ENCODE assay signal across 1 cellular context in genomic region chr5:342501-343460, GRCh38.
A peak's percentile ranks its signal among the peaks of the same experiment; 100 is the strongest.
TF ChIP-seq lines count a peak whose summit lies in the region.

No MANE protein-coding gene starts in this region.

TF ChIP-seq in GM12878, 131 proteins besides CTCF, POLR2A, EP300 and RAD21 (continued from another document and continues in another):
- TF ChIP-seq, protein P1, sequence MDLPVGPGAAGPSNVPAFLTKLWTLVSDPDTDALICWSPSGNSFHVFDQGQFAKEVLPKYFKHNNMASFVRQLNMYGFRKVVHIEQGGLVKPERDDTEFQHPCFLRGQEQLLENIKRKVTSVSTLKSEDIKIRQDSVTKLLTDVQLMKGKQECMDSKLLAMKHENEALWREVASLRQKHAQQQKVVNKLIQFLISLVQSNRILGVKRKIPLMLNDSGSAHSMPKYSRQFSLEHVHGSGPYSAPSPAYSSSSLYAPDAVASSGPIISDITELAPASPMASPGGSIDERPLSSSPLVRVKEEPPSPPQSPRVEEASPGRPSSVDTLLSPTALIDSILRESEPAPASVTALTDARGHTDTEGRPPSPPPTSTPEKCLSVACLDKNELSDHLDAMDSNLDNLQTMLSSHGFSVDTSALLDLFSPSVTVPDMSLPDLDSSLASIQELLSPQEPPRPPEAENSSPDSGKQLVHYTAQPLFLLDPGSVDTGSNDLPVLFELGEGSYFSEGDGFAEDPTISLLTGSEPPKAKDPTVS (IDR thresholded peaks at IDR 0.05; ENCODE audit: low read depth, low read length) = no peak
- TF ChIP-seq SPI1 (IDR thresholded peaks at IDR 0.05; ENCODE audit: borderline replicate concordance, insufficient read depth, low read depth, low read length) = peak; percentile 88
- TF ChIP-seq NFYA (IDR thresholded peaks at IDR 0.05; ENCODE audit: borderline replicate concordance, low read depth, low read length) = no peak
- TF ChIP-seq KLF5 (IDR thresholded peaks at IDR 0.05; ENCODE audit: partially characterized antibody) = no peak
- TF ChIP-seq ZBTB33 (IDR thresholded peaks at IDR 0.05) = no peak; the same call in 1 of the 2 replicates
- no peak for TF ChIP-seq IRF5 (IDR thresholded peaks at IDR 0.05; ENCODE audit: borderline replicate concordance)
- no peak for TF ChIP-seq ZNF274 (IDR thresholded peaks at IDR 0.05; ENCODE audit: insufficient read depth, insufficient read length)
- TF ChIP-seq, protein P2, sequence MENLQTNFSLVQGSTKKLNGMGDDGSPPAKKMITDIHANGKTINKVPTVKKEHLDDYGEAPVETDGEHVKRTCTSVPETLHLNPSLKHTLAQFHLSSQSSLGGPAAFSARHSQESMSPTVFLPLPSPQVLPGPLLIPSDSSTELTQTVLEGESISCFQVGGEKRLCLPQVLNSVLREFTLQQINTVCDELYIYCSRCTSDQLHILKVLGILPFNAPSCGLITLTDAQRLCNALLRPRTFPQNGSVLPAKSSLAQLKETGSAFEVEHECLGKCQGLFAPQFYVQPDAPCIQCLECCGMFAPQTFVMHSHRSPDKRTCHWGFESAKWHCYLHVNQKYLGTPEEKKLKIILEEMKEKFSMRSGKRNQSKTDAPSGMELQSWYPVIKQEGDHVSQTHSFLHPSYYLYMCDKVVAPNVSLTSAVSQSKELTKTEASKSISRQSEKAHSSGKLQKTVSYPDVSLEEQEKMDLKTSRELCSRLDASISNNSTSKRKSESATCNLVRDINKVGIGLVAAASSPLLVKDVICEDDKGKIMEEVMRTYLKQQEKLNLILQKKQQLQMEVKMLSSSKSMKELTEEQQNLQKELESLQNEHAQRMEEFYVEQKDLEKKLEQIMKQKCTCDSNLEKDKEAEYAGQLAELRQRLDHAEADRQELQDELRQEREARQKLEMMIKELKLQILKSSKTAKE (IDR thresholded peaks at IDR 0.05; ENCODE audit: low read depth, poor library complexity, severe bottlenecking) = no peak
- no peak; the same call in 1 of the 2 replicates for TF ChIP-seq HDGF (IDR thresholded peaks at IDR 0.05)
- TF ChIP-seq NR2F1 (conservative IDR thresholded peaks at IDR 0.05) = no peak
- TF ChIP-seq BRCA1 (IDR thresholded peaks at IDR 0.05; ENCODE audit: low read depth, low read length) = no peak
- no peak for TF ChIP-seq ZBED1 (IDR thresholded peaks at IDR 0.05; ENCODE audit: borderline replicate concordance)
- 0 out of 2 replicates have a peak, but pooled peaks have one; percentile 3 for TF ChIP-seq PAX5 (IDR thresholded peaks at IDR 0.05; ENCODE audit: borderline replicate concordance, low read depth, low read length)
- no peak for TF ChIP-seq E4F1 (IDR thresholded peaks at IDR 0.05; ENCODE audit: borderline replicate concordance, partially characterized antibody)
- no peak for TF ChIP-seq CEBPZ (IDR thresholded peaks at IDR 0.05; ENCODE audit: low read depth, low read length)
- TF ChIP-seq WRNIP1 (IDR thresholded peaks at IDR 0.05; ENCODE audit: borderline replicate concordance, low read depth, low read length) = no peak
- TF ChIP-seq NFXL1 (IDR thresholded peaks at IDR 0.05; ENCODE audit: borderline replicate concordance) = no peak
- TF ChIP-seq ZNF217 (IDR thresholded peaks at IDR 0.05) = no peak
- TF ChIP-seq SMAD5 (IDR thresholded peaks at IDR 0.05; ENCODE audit: low read depth) = no peak
- TF ChIP-seq, protein P3, sequence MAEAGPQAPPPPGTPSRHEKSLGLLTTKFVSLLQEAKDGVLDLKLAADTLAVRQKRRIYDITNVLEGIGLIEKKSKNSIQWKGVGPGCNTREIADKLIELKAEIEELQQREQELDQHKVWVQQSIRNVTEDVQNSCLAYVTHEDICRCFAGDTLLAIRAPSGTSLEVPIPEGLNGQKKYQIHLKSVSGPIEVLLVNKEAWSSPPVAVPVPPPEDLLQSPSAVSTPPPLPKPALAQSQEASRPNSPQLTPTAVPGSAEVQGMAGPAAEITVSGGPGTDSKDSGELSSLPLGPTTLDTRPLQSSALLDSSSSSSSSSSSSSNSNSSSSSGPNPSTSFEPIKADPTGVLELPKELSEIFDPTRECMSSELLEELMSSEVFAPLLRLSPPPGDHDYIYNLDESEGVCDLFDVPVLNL (IDR thresholded peaks at IDR 0.05; ENCODE audit: low read depth, low read length) = no peak
- no peak for TF ChIP-seq TBL1XR1 (IDR thresholded peaks at IDR 0.05; ENCODE audit: low read depth, low read length)
- TF ChIP-seq MTA3 (IDR thresholded peaks at IDR 0.05; ENCODE audit: borderline replicate concordance, low read length) = no peak
- TF ChIP-seq SIX5 (IDR thresholded peaks at IDR 0.05; ENCODE audit: low read depth, low read length, severe bottlenecking) = no peak
- TF ChIP-seq BHLHE40 (IDR thresholded peaks at IDR 0.05; ENCODE audit: borderline replicate concordance in 1 of 2, low read depth in 2 of 2, low read length in 1 of 2) = peak in 1 of 2 experiments; percentile 23; a peak in 1 of 4 replicates
- TF ChIP-seq BMI1 (IDR thresholded peaks at IDR 0.05; ENCODE audit: borderline replicate concordance) = no peak
- no peak for TF ChIP-seq YY1 (IDR thresholded peaks at IDR 0.05; ENCODE audit: low read depth, low read length)
- no peak for TF ChIP-seq POLR2AphosphoS5 (IDR thresholded peaks at IDR 0.05; ENCODE audit: low read length)
- TF ChIP-seq NRF1 (conservative IDR thresholded peaks at IDR 0.05; ENCODE audit: low read depth, low read length) = no peak
- TF ChIP-seq BCL3 (IDR thresholded peaks at IDR 0.05; ENCODE audit: borderline replicate concordance, insufficient read depth, low read depth, low read length, poor library complexity, severe bottlenecking) = no peak
- TF ChIP-seq ZNF592 (IDR thresholded peaks at IDR 0.05) = no peak
- no peak for TF ChIP-seq ZNF24 (IDR thresholded peaks at IDR 0.05)
- no peak for TF ChIP-seq NR2C1 (IDR thresholded peaks at IDR 0.05)
- TF ChIP-seq FOXK2 (IDR thresholded peaks at IDR 0.05) = no peak
- no peak for TF ChIP-seq IRF4 (IDR thresholded peaks at IDR 0.05; ENCODE audit: low read depth, low read length)
- TF ChIP-seq FOXM1 (IDR thresholded peaks at IDR 0.05; ENCODE audit: low read depth, low read length) = no peak
